ENCODE assay signal across 8 cellular contexts in the genomic region with DNA sequence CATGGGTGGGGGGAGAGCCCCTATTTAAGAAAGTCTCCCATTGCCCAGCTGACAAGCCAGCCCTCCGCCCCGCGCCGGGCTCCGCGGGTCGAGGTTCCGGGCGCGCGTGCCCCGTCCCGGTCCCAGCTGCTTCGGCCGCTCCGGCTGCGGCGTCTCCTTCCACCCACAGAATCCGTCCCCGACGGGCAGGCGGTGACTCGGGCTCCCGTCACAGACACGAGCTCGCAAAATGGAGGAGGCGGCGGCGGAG. TPM values are rescaled to one million over a fixed set of nuclear protein-coding genes. Genes with fewer than 3 reads are reported as not detected.
DNase-seq lines count a peak whose midpoint lies in the region; ATAC-seq and TF ChIP-seq lines count a peak whose summit lies in the region.

No MANE protein-coding gene starts in this region.

- ATAC-seq in HG03354 (IDR thresholded peaks at IDR 0.05; ENCODE audit: poor library complexity, severe bottlenecking, unreplicated experiment), result peak; percentile 14

- H3K9me3 ChIP-seq in liver (ENCODE audit: control insufficient read depth in 4 of 4, low read length in 3 of 4), result no peaks in the 10 kb centered on the region
- H3K9me3 ChIP-seq in thyroid gland, result no peaks in the 10 kb centered on the region

- WGBS in liver, result 1% methylated on average over 29 of the region's 29 CpGs
- 0 to 2% methylated on average over 7 to 21 of the region's 29 CpGs for WGBS in thyroid gland, 2 donors

- peak overlapping the region; percentile 84 for H3K4me3 Mint-ChIP-seq in activated T-cell treated with anti-CD3 and anti-CD28 coated beads, Interleukin-2, amount 50 U/mL, for 24 hours

- peak overlapping the region; percentile 84 for H3K4me3 ChIP-seq in astrocyte of the spinal cord (ENCODE audit: low read depth, low read length)
- H3K4me3 ChIP-seq in liver (ENCODE audit: low read depth in 1 of 3, low read length in 3 of 3), result peak overlapping the region; percentile 66 to 100 (median 78)
- H3K4me3 ChIP-seq in thyroid gland (replicated peaks in 1 of 3), result peak overlapping the region; percentile 77 to 88 (median 81)

- H3K27ac ChIP-seq in liver (ENCODE audit: low read depth in 1 of 2, low read length in 2 of 2) (peak overlapping the region; percentile 97 to 99), thyroid gland (peak overlapping the region; percentile 87 to 100 (median 96))

- in situ Hi-C loops in astrocyte of the spinal cord (cut with HindIII; ENCODE audit: low sequenced_read_pairs), result no loop called here

- H3K36me3 ChIP-seq in liver (ENCODE audit: control insufficient read depth in 4 of 4, insufficient read depth in 3 of 4, low read depth in 1 of 4, low read length in 3 of 4), result peaks cover 0 to 3% (median 0%) of the 10 kb centered on the region in 4 donors
- no peaks in the 10 kb centered on the region for H3K36me3 ChIP-seq in thyroid gland

- TF ChIP-seq CTCF in astrocyte of the spinal cord (IDR thresholded peaks at IDR 0.05; ENCODE audit: low read depth, low read length) (no peak), liver (IDR thresholded peaks at IDR 0.05; ENCODE audit: low read depth, low read length, missing input control) (no peak), thyroid gland (IDR thresholded peaks at IDR 0.05) (no peak)

- H3K27me3 ChIP-seq in liver (ENCODE audit: control insufficient read depth in 4 of 4, insufficient read depth in 4 of 4, low read length in 3 of 4) (no peaks in the 10 kb centered on the region), thyroid gland (no peaks in the 10 kb centered on the region)

- peak overlapping the region; percentile 89 for H3K27ac Mint-ChIP-seq in activated T-cell treated with anti-CD3 and anti-CD28 coated beads, Interleukin-2, amount 50 U/mL, for 24 hours

- intact Hi-C loops in thyroid gland (cut with DNase I), result loop anchor here (10.0 kb wide), 3 partner anchors 388 to 478 kb away; no protein-coding TSS in a partner anchor

- peaks cover 61% of the 10 kb centered on the region for H3K4me1 Mint-ChIP-seq in activated T-cell treated with anti-CD3 and anti-CD28 coated beads, Interleukin-2, amount 50 U/mL, for 24 hours (ENCODE audit: low read depth)

- peaks cover 55% of the 10 kb centered on the region for H3K36me3 Mint-ChIP-seq in activated T-cell treated with anti-CD3 and anti-CD28 coated beads, Interleukin-2, amount 50 U/mL, for 24 hours (ENCODE audit: low read depth)

- peak overlapping the region; percentile 48 to 61 for H3K9ac ChIP-seq in liver (ENCODE audit: low read depth in 1 of 2, low read length in 2 of 2)

- H3K9me3 Mint-ChIP-seq in activated T-cell treated with anti-CD3 and anti-CD28 coated beads, Interleukin-2, amount 50 U/mL, for 24 hours, result peaks cover 8% of the 10 kb centered on the region

- H3K4me1 ChIP-seq in liver (ENCODE audit: control insufficient read depth in 4 of 4, insufficient read depth in 4 of 4, low read length in 3 of 4) (peaks cover 10 to 35% (median 24%) of the 10 kb centered on the region in 4 donors), thyroid gland (peaks cover 24 to 30% of the 10 kb centered on the region in 2 donors)

- no peak for DNase-seq in activated T-cell treated with anti-CD3 and anti-CD28 coated beads, Interleukin-2, amount 50 U/mL, for 24 hours
- no peak for DNase-seq in activated T-cell treated with anti-CD3 and anti-CD28 coated beads for 4 hours
- DNase-seq in astrocyte of the spinal cord (ENCODE audit: low read depth, low spot score), result no peak
- DNase-seq in thyroid gland, result no peak
- DNase-seq in stimulated activated naive CD4-positive, alpha-beta T cell (lab: John Stamatoyannopoulos, UW), result no peak
- no peak for DNase-seq in activated CD8-positive, alpha-beta memory T cell treated with anti-CD3 and anti-CD28 coated beads for 24 hours

- no peaks in the 10 kb centered on the region for H3K27me3 Mint-ChIP-seq in activated T-cell treated with anti-CD3 and anti-CD28 coated beads, Interleukin-2, amount 50 U/mL, for 24 hours

- TF ChIP-seq RAD21 in liver (IDR thresholded peaks at IDR 0.05), result no peak

- no peak for TF ChIP-seq POLR2A in thyroid gland (IDR thresholded peaks at IDR 0.05)

TF ChIP-seq in liver, 16 proteins besides CTCF, POLR2A, EP300 and RAD21:
- TF ChIP-seq GABPA (IDR thresholded peaks at IDR 0.05 in 1 of 2, conservative IDR thresholded peaks at IDR 0.05 in 1 of 2), result no peak
- no peak for TF ChIP-seq MAX (IDR thresholded peaks at IDR 0.05)
- no peak for TF ChIP-seq RXRA (IDR thresholded peaks at IDR 0.05)
- TF ChIP-seq, protein P1, sequence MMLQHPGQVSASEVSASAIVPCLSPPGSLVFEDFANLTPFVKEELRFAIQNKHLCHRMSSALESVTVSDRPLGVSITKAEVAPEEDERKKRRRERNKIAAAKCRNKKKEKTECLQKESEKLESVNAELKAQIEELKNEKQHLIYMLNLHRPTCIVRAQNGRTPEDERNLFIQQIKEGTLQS (IDR thresholded peaks at IDR 0.05), result no peak
- no peak for TF ChIP-seq YY1 (IDR thresholded peaks at IDR 0.05)
- no peak for TF ChIP-seq EGR1 (IDR thresholded peaks at IDR 0.05; ENCODE audit: low read depth in 2 of 2)
- no peak for TF ChIP-seq REST (IDR thresholded peaks at IDR 0.05)
- no peak for TF ChIP-seq NR2F2 (IDR thresholded peaks at IDR 0.05)
- TF ChIP-seq FOXA1 (IDR thresholded peaks at IDR 0.05), result no peak
- TF ChIP-seq JUND (IDR thresholded peaks at IDR 0.05), result no peak
- TF ChIP-seq SP1 (IDR thresholded peaks at IDR 0.05), result no peak
- TF ChIP-seq FOXA2 (IDR thresholded peaks at IDR 0.05), result no peak
- no peak for TF ChIP-seq HNF4A (conservative IDR thresholded peaks at IDR 0.05)
TF ChIP-seq in liver: peak in this region for 0.

RNA-seq across cellular contexts. Expression of gene NR3C1, which starts 0.2 kb away (rescaled TPM):
- 10 to 100 TPM; 27.3 to 36.4 TPM for total RNA-seq in liver
- polyA plus RNA-seq in liver, result 10 to 100 TPM; 24.5 to 30.7 TPM
- total RNA-seq in thyroid gland, result 10 to 100 TPM; 59.4 to 67.7 (median 65.3) TPM
